In genomic region chr19:34356875-34357274, GRCh38 we compare ENCODE assay signal across 24 cellular contexts.
"Had no signal": no experiment of that assay in that cellular context is flagged by ENCODE, and none has a peak within 500 bp of the region (broad histone marks: within the 10 kb centered on the region; RNA-seq: fewer than 3 reads in every experiment).

No MANE protein-coding gene starts in this region.

- FAIRE-seq: colon had no signal

- H3K9me3 ChIP-seq: body of pancreas, esophagus squamous epithelium, gastrocnemius medialis, ovary, prostate gland, right atrium auricular region, spleen, upper lobe of left lung had no signal

- H3K27ac ChIP-seq: body of pancreas, esophagus squamous epithelium, ovary, prostate gland, right atrium auricular region, upper lobe of left lung had no signal

- H3K4me3 ChIP-seq: body of pancreas, esophagus squamous epithelium, gastrocnemius medialis, ovary, prostate gland, right atrium auricular region, spleen, upper lobe of left lung had no signal

- DNase-seq: activated CD4-positive, alpha-beta T cell treated with anti-CD3 and anti-CD28 coated beads, Interleukin-2, amount 50 U/mL, for 1 hour; activated CD4-positive, CD25-positive, alpha-beta regulatory T cell; activated CD8-positive, alpha-beta memory T cell treated with anti-CD3 and anti-CD28 coated beads, Interleukin-2, amount 50 U/mL, for 48 hours; activated naive CD4-positive, alpha-beta T cell treated with Interleukin-2 at 50 U/mL for 16 hours; activated T-cell treated with anti-CD3 and anti-CD28 coated beads, Interleukin-2, amount 50 U/mL, for 4 hours; anterior cingulate cortex; body of pancreas; central memory CD4-positive, alpha-beta T cell; esophagus squamous epithelium; gastrocnemius medialis; hippocampal formation; left ventricle myocardium superior; mammary epithelial cell; midbrain; natural killer cell; ovary; spleen; stimulated activated CD4-positive, alpha-beta T cell treated with anti-CD3 and anti-CD28 coated beads, Interleukin-4, amount 100 ng/mL, for 24 hours; stimulated activated naive CD8-positive, alpha-beta T cell treated with anti-CD3 and anti-CD28 coated beads, Interleukin-15, Interleukin-2, amounts not matched to agents 100 U/mL and 50 U/mL, for 24 hours; upper lobe of left lung had no signal

- H3K36me3 ChIP-seq: ovary, prostate gland had no signal

- H3K9me3 Mint-ChIP-seq: activated T-cell treated with anti-CD3 and anti-CD28 coated beads, Interleukin-2, amount 50 U/mL, for 4 hours; natural killer cell had no signal

- ATAC-seq: activated T-cell treated with anti-CD3 and anti-CD28 coated beads, Interleukin-2, amount 50 U/mL, for 4 hours; body of pancreas; gastrocnemius medialis; left ventricle myocardium superior; natural killer cell; SK-N-SH treated with all-trans-retinoic acid at 6 μM for 48 hours; stimulated activated naive CD8-positive, alpha-beta T cell treated with anti-CD3 and anti-CD28 coated beads, Interleukin-15, Interleukin-2, amounts not matched to agents 100 U/mL and 50 U/mL, for 24 hours had no signal

- H3K27me3 ChIP-seq: body of pancreas, esophagus squamous epithelium, gastrocnemius medialis, ovary, right atrium auricular region, spleen, upper lobe of left lung had no signal
